In genomic region chr4:183552274-183553146, GRCh38 we compare ENCODE assay signal across 27 cellular contexts.
"Had no signal": no experiment of that assay in that cellular context is flagged by ENCODE, and none has a peak within 500 bp of the region (broad histone marks: within the 10 kb centered on the region; RNA-seq: fewer than 3 reads in every experiment).

No MANE protein-coding gene starts in this region.

- FAIRE-seq: colon, endothelial cell of umbilical vein, kidney, small intestine had no signal

- H3K27ac ChIP-seq: lower lobe of right lung, right lobe of liver, vagina had no signal

- H3K4me3 ChIP-seq: lower lobe of right lung, right lobe of liver, vagina had no signal

- H3K4me3 Mint-ChIP-seq: activated naive CD4-positive, alpha-beta T cell treated with anti-CD3 and anti-CD28 coated beads for 36 hours; activated T-cell treated with anti-CD3 and anti-CD28 coated beads, Interleukin-2, amount 50 U/mL, for 24 hours; naive B cell; stimulated activated naive B cell treated with anti-CD40 and anti-IgM and Interleukin-4, amounts not matched to agents 10 μg/mL and 1 μg/mL and 100 μg/mL, for 72 hours had no signal

- H3K36me3 Mint-ChIP-seq: brain, naive B cell had no signal

- H3K27ac Mint-ChIP-seq: activated naive CD4-positive, alpha-beta T cell treated with anti-CD3 and anti-CD28 coated beads for 36 hours; activated T-cell treated with anti-CD3 and anti-CD28 coated beads, Interleukin-2, amount 50 U/mL, for 24 hours; naive B cell; stimulated activated naive B cell treated with anti-CD40 and anti-IgM and Interleukin-4, amounts not matched to agents 10 μg/mL and 1 μg/mL and 100 μg/mL, for 72 hours had no signal

- H3K9me3 ChIP-seq: lower lobe of right lung, right lobe of liver, vagina had no signal

- H3K4me1 Mint-ChIP-seq: brain; stimulated activated naive B cell treated with anti-CD40 and anti-IgM and Interleukin-4, amounts not matched to agents 10 μg/mL and 1 μg/mL and 100 μg/mL, for 72 hours had no signal

- H3K27me3 ChIP-seq: right lobe of liver, vagina had no signal

- ATAC-seq: esophagus mucosa; left lobe of liver; lower lobe of right lung; stimulated activated naive B cell treated with anti-CD40 and anti-IgM and Interleukin-4, amounts not matched to agents 10 μg/mL and 1 μg/mL and 100 μg/mL, for 72 hours had no signal

- H3K36me3 ChIP-seq: lower lobe of right lung, right lobe of liver, vagina had no signal

- DNase-seq: activated CD4-positive, alpha-beta T cell treated with anti-CD3 and anti-CD28 coated beads for 1 hour; activated CD4-positive, alpha-beta T cell treated with anti-CD3 and anti-CD28 coated beads, Interleukin-2, amount 50 U/mL, for 4 hours; activated CD8-positive, alpha-beta memory T cell treated with anti-CD3 and anti-CD28 coated beads for 24 hours; activated CD8-positive, alpha-beta memory T cell treated with anti-CD3 and anti-CD28 coated beads, Interleukin-2, amount 50 U/mL, for 4 hours; activated effector memory CD4-positive, alpha-beta T cell treated with Interleukin-2 at 50 U/mL for 16 hours; activated naive CD4-positive, alpha-beta T cell treated with anti-CD3 and anti-CD28 coated beads for 36 hours; activated T-cell treated with anti-CD3 and anti-CD28 coated beads, Interleukin-2, amount 50 U/mL, for 24 hours; anterior cingulate cortex; caudate nucleus; effector memory CD4-positive, alpha-beta T cell; foreskin melanocyte; kidney; lower lobe of right lung; mesendoderm; naive B cell; right lobe of liver; small intestine; stimulated activated CD4-positive, alpha-beta T cell treated with anti-CD3 and anti-CD28 coated beads, Interleukin-2, amount 100 ng/mL, for 24 hours; stimulated activated naive B cell treated with anti-CD40 and anti-IgM and Interleukin-4, amounts not matched to agents 10 μg/mL and 1 μg/mL and 100 μg/mL, for 72 hours; T-helper 9 cell; trophoblast cell had no signal

- H3K4me1 ChIP-seq: right lobe of liver, vagina had no signal
